13 cellular contexts compared by ENCODE assay signal in the genomic region with DNA sequence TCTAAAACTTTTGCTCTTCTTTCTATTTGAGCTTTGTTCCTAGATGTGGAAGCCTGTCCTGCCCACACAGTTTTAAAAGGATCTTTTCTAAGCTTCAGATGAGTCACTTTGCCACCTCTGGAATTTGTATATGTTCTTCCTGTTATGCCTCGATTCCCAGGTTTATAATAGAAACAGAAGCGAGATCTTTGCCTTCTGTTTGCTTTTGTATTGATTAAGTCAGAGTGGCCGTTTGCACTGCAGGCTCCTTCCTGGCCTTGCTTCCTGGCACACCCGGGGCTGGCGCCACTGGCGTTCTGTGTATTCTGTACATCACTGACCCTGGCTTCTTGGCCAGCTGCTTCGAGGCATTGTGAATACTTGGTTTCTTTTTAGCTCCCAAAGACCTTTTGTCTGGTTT.
DNase-seq lines count a peak whose midpoint lies in the region; ATAC-seq and TF ChIP-seq lines count a peak whose summit lies in the region.
"Had no signal": no experiment of that assay in that cellular context is flagged by ENCODE, and none has a peak within 500 bp of the region (broad histone marks: within the 10 kb centered on the region; RNA-seq: fewer than 3 reads in every experiment).

No MANE protein-coding gene starts in this region.

- peaks cover 42% of the 10 kb centered on the region for H3K9me1 ChIP-seq in IMR-90 (ENCODE audit: insufficient read depth, low read length)

- H2BK20ac ChIP-seq in IMR-90 (ENCODE audit: low read depth, low read length), result peak overlapping the region; percentile 94

- H2BK15ac ChIP-seq in IMR-90 (ENCODE audit: low read depth, low read length), result peak overlapping the region; percentile 27; the same call in 2 of the 3 replicates

- H2AK5ac ChIP-seq in IMR-90 (ENCODE audit: low read depth, low read length), result peak overlapping the region; percentile 68

- peak overlapping the region; percentile 99 for H2BK120ac ChIP-seq in IMR-90 (ENCODE audit: low read depth, low read length)

- no peak overlapping the region for H2AFZ ChIP-seq in IMR-90 (replicated peaks; ENCODE audit: low read length, poor library complexity)

- H3K27ac ChIP-seq in IMR-90 (ENCODE audit: insufficient read depth, low read length) (peak overlapping the region; percentile 70), stomach (peak overlapping the region; percentile 5 to 89 (median 59)), uterus (no peak overlapping the region)
- H3K27ac ChIP-seq: right lobe of liver, thoracic aorta had no signal

- POLR2A ChIA-PET in IMR-90 (lab: Charles Lee; ENCODE audit: unreplicated experiment), result no interaction called here

- no peak for TF ChIP-seq EP300 in stomach (IDR thresholded peaks at IDR 0.05)

- H3K9me3 ChIP-seq in IMR-90 (ENCODE audit: control insufficient read depth, insufficient read depth, low read length), result no peaks in the 10 kb centered on the region
- no peaks in the 10 kb centered on the region for H3K9me3 ChIP-seq in stomach
- no peaks in the 10 kb centered on the region for H3K9me3 ChIP-seq in uterus
- H3K9me3 ChIP-seq: right lobe of liver, thoracic aorta had no signal

- peak overlapping the region; percentile 84 for H2BK5ac ChIP-seq in IMR-90 (ENCODE audit: low read depth, low read length, poor library complexity, severe bottlenecking)

- no TSS peak for BruUV-seq in IMR-90 (replicated peaks; lab: Mats Ljungman, UMichigan)

- peak overlapping the region; percentile 46 for H3K9ac ChIP-seq in IMR-90 (ENCODE audit: low read depth, low read length)

- H3K79me1 ChIP-seq in IMR-90 (ENCODE audit: low read depth in 1 of 2, low read length in 2 of 2), result peaks cover 18 to 68% of the 10 kb centered on the region in 2 experiments; a peak in 3 of 4 replicates

- peak overlapping the region; percentile 56 for H3K56ac ChIP-seq in IMR-90 (ENCODE audit: extremely low read depth, insufficient read depth, low read length)

- H3K23ac ChIP-seq in IMR-90 (ENCODE audit: low read depth, low read length), result peak overlapping the region; percentile 65

- ATAC-seq in IMR-90 (ENCODE audit: low read depth), result no peak; the same call in 1 of the 2 replicates

- peak overlapping the region; percentile 79 for H4K91ac ChIP-seq in IMR-90 (ENCODE audit: insufficient read depth, low read depth, low read length)

- intact Hi-C loops in IMR-90 (cut with micrococcal nuclease) (no loop called here), stomach (cut with DNase I; ENCODE audit: low total_unique reads) (no loop called here), uterus (cut with DNase I; ENCODE audit: low total_unique reads) (no loop called here)

- TF ChIP-seq RAD21 in IMR-90 (IDR thresholded peaks at IDR 0.05; ENCODE audit: low read length), result peak; percentile 5; the same call in 1 of the 2 replicates

- peak overlapping the region; percentile 91 for H3K4ac ChIP-seq in IMR-90 (ENCODE audit: low read depth, low read length)

- H4K8ac ChIP-seq in IMR-90 (ENCODE audit: low read depth in 2 of 2, low read length in 2 of 2), result peak overlapping the region; percentile 43 to 83

- H3K18ac ChIP-seq in IMR-90 (ENCODE audit: low read depth, low read length), result peak overlapping the region; percentile 84

- H2AK9ac ChIP-seq in IMR-90 (replicated peaks; ENCODE audit: low read depth, low read length, poor library complexity), result no peak overlapping the region

- H3K14ac ChIP-seq in IMR-90 (replicated peaks; ENCODE audit: low read depth, low read length), result peak overlapping the region; percentile 92; the same call in 1 of the 2 replicates

- H3K4me2 ChIP-seq in IMR-90 (ENCODE audit: low read depth, low read length), result peak overlapping the region; percentile 54; the same call in 1 of the 2 replicates

- TF ChIP-seq POLR2A in IMR-90 (IDR thresholded peaks at IDR 0.05; ENCODE audit: low read depth, low read length) (no peak), stomach (IDR thresholded peaks at IDR 0.05) (no peak), uterus (IDR thresholded peaks at IDR 0.05) (no peak)

- peak overlapping the region; percentile 66 for H4K5ac ChIP-seq in IMR-90 (ENCODE audit: low read depth, low read length)

- H3K4me1 ChIP-seq in IMR-90 (ENCODE audit: control insufficient read depth, insufficient read depth, low read length), result peaks cover 53% of the 10 kb centered on the region
- H3K4me1 ChIP-seq in stomach, result peaks cover 19 to 92% (median 52%) of the 10 kb centered on the region in 4 donors
- H3K4me1 ChIP-seq in uterus, result no peaks in the 10 kb centered on the region

- H3K36me3 ChIP-seq in IMR-90 (ENCODE audit: control insufficient read depth, insufficient read depth, low read length) (peaks cover 37% of the 10 kb centered on the region), stomach (peaks cover 0 to 18% (median 0%) of the 10 kb centered on the region in 4 donors), uterus (no peaks in the 10 kb centered on the region)
- H3K36me3 ChIP-seq: right lobe of liver, thoracic aorta had no signal

- DNase-seq in IMR-90, result peak; percentile 70
- DNase-seq in astrocyte of the hippocampus (ENCODE audit: low read depth, low spot score), result peak; percentile 50
- peak; percentile 34 for DNase-seq in islet precursor cell
- peak; percentile 53 for DNase-seq in stomach
- no peak for DNase-seq in NCI-H1694 treated with DMSO at 0.1 percent for 48 hours (lab: John Stamatoyannopoulos, UW)
- no peak for DNase-seq in uterus
- no peak for DNase-seq in NCI-H446 (lab: John Stamatoyannopoulos, UW)
- no peak for DNase-seq in ACHN
- DNase-seq: activated CD8-positive, alpha-beta memory T cell treated with anti-CD3 and anti-CD28 coated beads, Interleukin-2, amount 50 U/mL, for 4 hours; H7; right lobe of liver; Right ventricle myocardium superior had no signal

- CTCF ChIA-PET in IMR-90 (lab: Yijun Ruan, JAX), result interaction anchor here (0.6 to 0.7 kb wide), 3 partner anchors 11 to 106 kb away, joined by 3 to 4 read pairs (median 3); no protein-coding TSS in a partner anchor

- in situ Hi-C loops in IMR-90 (cut with MboI; ENCODE audit: low sequenced_read_pairs) (loop anchor here (5.0 kb wide), 1 partner anchor 90 kb away; the partner anchor contains the start of gene MTCL1), ACHN (cut with HindIII; ENCODE audit: low pct_ligation_motif_present, low pct_unique_long_range_greater_than_20kb, low sequenced_read_pairs) (no loop called here)

- TF ChIP-seq CTCF in IMR-90 (conservative IDR thresholded peaks at IDR 0.05; ENCODE audit: low read depth, low read length) (no peak), stomach (IDR thresholded peaks at IDR 0.05) (no peak), uterus (IDR thresholded peaks at IDR 0.05) (no peak)

- H3K4me3 ChIP-seq in IMR-90 (ENCODE audit: insufficient read depth, low read depth, low read length) (no peak overlapping the region), stomach (no peak overlapping the region), uterus (no peak overlapping the region)
- H3K4me3 ChIP-seq: right lobe of liver, thoracic aorta had no signal

- WGBS in IMR-90 (ENCODE audit: extremely low coverage in 2 of 2, insufficient read length in 1 of 2), 2 experiments, result 17% methylated on average over 3 of the region's 7 CpGs; no CpG with 5 or more reads in 1 of the 2 experiments
- 14 to 36% (median 26%) methylated on average over 7 of the region's 7 CpGs for WGBS in stomach, 5 donors

- dilution Hi-C loops in IMR-90 (cut with HindIII; ENCODE audit: low sequenced_read_pairs, unreplicated experiment), result no loop called here

- H4K20me1 ChIP-seq in IMR-90 (ENCODE audit: insufficient read depth, low read length), result no peaks in the 10 kb centered on the region

- H3K27me3 ChIP-seq in IMR-90 (ENCODE audit: control insufficient read depth, insufficient read depth, low read length), result no peaks in the 10 kb centered on the region
- no peaks in the 10 kb centered on the region for H3K27me3 ChIP-seq in stomach
- no peaks in the 10 kb centered on the region for H3K27me3 ChIP-seq in uterus
- H3K27me3 ChIP-seq: right lobe of liver had no signal

TF ChIP-seq in IMR-90, 13 proteins besides CTCF, POLR2A, EP300 and RAD21:
- TF ChIP-seq FOS (IDR thresholded peaks at IDR 0.05; ENCODE audit: low read depth, low read length), result peak; percentile 56; the same call in 1 of the 2 replicates
- TF ChIP-seq MXI1 (IDR thresholded peaks at IDR 0.05; ENCODE audit: borderline replicate concordance, low read depth, low read length), result no peak
TF ChIP-seq in IMR-90: peak in this region for 1.

Comparison
In these comparisons a context has a peak if more than half of its experiments do, and no peak if none do; other contexts are left out.
1. DNase-seq: peak in IMR-90 (single experiment), astrocyte of the hippocampus (single experiment), islet precursor cell (single experiment) and stomach (single experiment); none in NCI-H1694 treated with DMSO at 0.1 percent for 48 hours (single experiment), uterus (0 of 2), NCI-H446 (0 of 2) and ACHN (single experiment).
2. H3K27ac ChIP-seq: peak in IMR-90 (single experiment) and stomach (5 of 5); none in uterus (0 of 2).